In genomic region chr6:17392978-17393334, GRCh38 we compare ENCODE assay signal across 9 cellular contexts. TPM values are rescaled to one million over a fixed set of nuclear protein-coding genes. Genes with fewer than 3 reads are reported as not detected.
DNase-seq lines count a peak whose midpoint lies in the region; ATAC-seq and TF ChIP-seq lines count a peak whose summit lies in the region.
"Had no signal": no experiment of that assay in that cellular context is flagged by ENCODE, and none has a peak within 500 bp of the region (broad histone marks: within the 10 kb centered on the region; RNA-seq: fewer than 3 reads in every experiment).

No MANE protein-coding gene starts in this region.

- H3K36me3 Mint-ChIP-seq in chondrocyte (ENCODE audit: low read depth), result peaks cover 9% of the 10 kb centered on the region
- H3K36me3 Mint-ChIP-seq: memory B cell had no signal

- peak in 3 of 4 donors; percentile 30 to 42 (median 36) for ATAC-seq in right lobe of liver
- ATAC-seq in thoracic aorta (ENCODE audit: insufficient number of reproducible peaks, low FRiP score, low read depth), result no peak
- ATAC-seq in HG02763 (IDR thresholded peaks at IDR 0.05; ENCODE audit: unreplicated experiment), result no peak
- ATAC-seq in GM21576 (IDR thresholded peaks at IDR 0.05; ENCODE audit: unreplicated experiment), result no peak

- H3K9me3 ChIP-seq in MG63, result no peaks in the 10 kb centered on the region
- no peaks in the 10 kb centered on the region for H3K9me3 ChIP-seq in right lobe of liver
- no peaks in the 10 kb centered on the region for H3K9me3 ChIP-seq in thoracic aorta

- no peak for DNase-seq in MG63
- no peak for DNase-seq in chondrocyte (ENCODE audit: low spot score)
- no peak for DNase-seq in right lobe of liver
- no peak for DNase-seq in thoracic aorta (ENCODE audit: low spot score)
- no peak for DNase-seq in NCI-H2081 treated with DMSO at 0.1 percent for 48 hours (lab: John Stamatoyannopoulos, UW)
- DNase-seq: activated T-cell treated with anti-CD3 and anti-CD28 coated beads for 4 hours had no signal

- H3K4me3 ChIP-seq in MG63 (peak overlapping the region; percentile 63), right lobe of liver (peak overlapping the region; percentile 44 to 64 (median 53)), thoracic aorta (peak overlapping the region; percentile 97)

- H3K4me1 ChIP-seq in right lobe of liver (peaks cover 0 to 11% (median 2%) of the 10 kb centered on the region in 4 donors), thoracic aorta (ENCODE audit: control insufficient read depth in 1 of 2, low read depth in 2 of 2) (peaks cover 3 to 13% of the 10 kb centered on the region in 2 donors)

- 22% methylated on average over 5 of the region's 5 CpGs for WGBS in right lobe of liver (ENCODE audit: insufficient coverage, low coverage, low lambda C conversion rate, missing lambda C conversion rate)

- intact Hi-C loops in right lobe of liver (cut with DNase I), result no loop called here

- H3K27ac ChIP-seq in right lobe of liver, result peak overlapping the region; percentile 44 to 87 (median 86)
- H3K27ac ChIP-seq in thoracic aorta, result peak overlapping the region; percentile 73 to 75

- no peaks in the 10 kb centered on the region for H3K36me3 ChIP-seq in MG63
- H3K36me3 ChIP-seq in right lobe of liver, result no peaks in the 10 kb centered on the region
- no peaks in the 10 kb centered on the region for H3K36me3 ChIP-seq in thoracic aorta

- H3K27me3 ChIP-seq in MG63 (no peaks in the 10 kb centered on the region), right lobe of liver (no peaks in the 10 kb centered on the region), thoracic aorta (replicated peaks; ENCODE audit: insufficient read depth) (no peaks in the 10 kb centered on the region)

- no peak for TF ChIP-seq POLR2A in right lobe of liver (IDR thresholded peaks at IDR 0.05)

- TF ChIP-seq CTCF in chondrocyte (IDR thresholded peaks at IDR 0.05) (no peak), right lobe of liver (IDR thresholded peaks at IDR 0.05) (no peak), thoracic aorta (IDR thresholded peaks at IDR 0.05) (no peak)

- peaks cover 51% of the 10 kb centered on the region for H3K4me1 Mint-ChIP-seq in chondrocyte (ENCODE audit: low read depth)

- H3K27me3 Mint-ChIP-seq in chondrocyte (ENCODE audit: low read depth), result no peaks in the 10 kb centered on the region

- peak overlapping the region; percentile 99 for H3K27ac Mint-ChIP-seq in chondrocyte (ENCODE audit: unreplicated experiment)
- H3K27ac Mint-ChIP-seq: memory B cell had no signal

- peak overlapping the region; percentile 86 for H3K4me3 Mint-ChIP-seq in chondrocyte (ENCODE audit: unreplicated experiment)

- H3K9me3 Mint-ChIP-seq in chondrocyte (ENCODE audit: low read depth), result peaks cover 5% of the 10 kb centered on the region

RNA-seq across cellular contexts. Expression of gene CAP2, which starts 0.4 kb away (rescaled TPM):
- total RNA-seq in MG63 (2014; rRNA removed; shearing (Covaris generic); ENCODE audit: low replicate concordance), result 3.2 and 5.4 TPM in 2 replicates
- total RNA-seq in chondrocyte (76.6 to 90.4 TPM (median 86.1 TPM) in 3 replicates), right lobe of liver (1 to 10 TPM; 2.1 to 7.4 (median 6.1) TPM), thoracic aorta (10 to 100 TPM; 20.6 to 20.8 TPM)

Comparison
In these comparisons a context has a peak if more than half of its experiments do, and no peak if none do; other contexts are left out.
1. ATAC-seq: peak in right lobe of liver (3 of 4); none in thoracic aorta (single experiment), HG02763 (single experiment) and GM21576 (single experiment).
2. Peak in every context shown above with its lines, with median percentiles within 50 percentile points of each other: H3K4me3 ChIP-seq.